In genomic region chr13:114146629-114147028, GRCh38 we compare ENCODE assay signal across 11 cellular contexts. TPM values are rescaled to one million over a fixed set of nuclear protein-coding genes. Genes with fewer than 3 reads are reported as not detected.
DNase-seq lines count a peak whose midpoint lies in the region; ATAC-seq and TF ChIP-seq lines count a peak whose summit lies in the region.
"Had no signal": no experiment of that assay in that cellular context is flagged by ENCODE, and none has a peak within 500 bp of the region (broad histone marks: within the 10 kb centered on the region; RNA-seq: fewer than 3 reads in every experiment).

No MANE protein-coding gene starts in this region.

- ATAC-seq in stimulated activated memory B cell treated with anti-CD40 and anti-IgM and Interleukin-4, amounts not matched to agents 10 μg/mL and 1 μg/mL and 100 μg/mL, for 72 hours = peak; percentile 52
- ATAC-seq in GM21786 (IDR thresholded peaks at IDR 0.05; ENCODE audit: unreplicated experiment) = no peak
- ATAC-seq: heart left ventricle had no signal

- H3K36me3 Mint-ChIP-seq in activated CD4-positive, alpha-beta T cell treated with anti-CD3 and anti-CD28 coated beads, Interleukin-2, amount 10 ng/mL, durations not matched to agents 7 days and 5 days (ENCODE audit: low read depth) = peaks cover 38% of the 10 kb centered on the region
- no peaks in the 10 kb centered on the region for H3K36me3 Mint-ChIP-seq in stimulated activated memory B cell treated with anti-CD40 and anti-IgM and Interleukin-4, amounts not matched to agents 10 μg/mL and 1 μg/mL and 100 μg/mL, for 72 hours

- no peaks in the 10 kb centered on the region for H3K9me3 Mint-ChIP-seq in activated CD4-positive, alpha-beta T cell treated with anti-CD3 and anti-CD28 coated beads, Interleukin-2, amount 10 ng/mL, durations not matched to agents 7 days and 5 days
- no peaks in the 10 kb centered on the region for H3K9me3 Mint-ChIP-seq in stimulated activated memory B cell treated with anti-CD40 and anti-IgM and Interleukin-4, amounts not matched to agents 10 μg/mL and 1 μg/mL and 100 μg/mL, for 72 hours

- no peaks in the 10 kb centered on the region for H3K27me3 Mint-ChIP-seq in activated CD4-positive, alpha-beta T cell treated with anti-CD3 and anti-CD28 coated beads, Interleukin-2, amount 10 ng/mL, durations not matched to agents 7 days and 5 days
- H3K27me3 Mint-ChIP-seq in stimulated activated memory B cell treated with anti-CD40 and anti-IgM and Interleukin-4, amounts not matched to agents 10 μg/mL and 1 μg/mL and 100 μg/mL, for 72 hours = no peaks in the 10 kb centered on the region

- no peak overlapping the region for H3K27ac Mint-ChIP-seq in activated CD4-positive, alpha-beta T cell treated with anti-CD3 and anti-CD28 coated beads, Interleukin-2, amount 10 ng/mL, durations not matched to agents 7 days and 5 days
- peak overlapping the region; percentile 64 for H3K27ac Mint-ChIP-seq in stimulated activated memory B cell treated with anti-CD40 and anti-IgM and Interleukin-4, amounts not matched to agents 10 μg/mL and 1 μg/mL and 100 μg/mL, for 72 hours

- DNase-seq in activated CD4-positive, alpha-beta T cell treated with anti-CD3 and anti-CD28 coated beads, Interleukin-2, amount 10 ng/mL, durations not matched to agents 7 days and 5 days = no peak
- no peak for DNase-seq in activated CD4-positive, alpha-beta T cell treated with anti-CD3 and anti-CD28 coated beads, Interleukin-2, amount 50 U/mL, for 1 hour
- DNase-seq in NCI-H1930 (lab: John Stamatoyannopoulos, UW) = peak; percentile 20 to 48
- peak; percentile 26 for DNase-seq in choroid plexus epithelial cell (ENCODE audit: low read depth)
- DNase-seq in NCI-H2081 (lab: John Stamatoyannopoulos, UW) = no peak
- DNase-seq in NCI-H187 (lab: John Stamatoyannopoulos, UW) = no peak
- DNase-seq: COR-L47 had no signal

- H3K4me1 Mint-ChIP-seq in activated CD4-positive, alpha-beta T cell treated with anti-CD3 and anti-CD28 coated beads, Interleukin-2, amount 10 ng/mL, durations not matched to agents 7 days and 5 days = peaks cover 68% of the 10 kb centered on the region
- H3K4me1 Mint-ChIP-seq in stimulated activated memory B cell treated with anti-CD40 and anti-IgM and Interleukin-4, amounts not matched to agents 10 μg/mL and 1 μg/mL and 100 μg/mL, for 72 hours = peaks cover 46% of the 10 kb centered on the region

- POLR2A ChIA-PET in activated CD4-positive, alpha-beta T cell treated with anti-CD3 and anti-CD28 coated beads, Interleukin-2, amount 10 ng/mL, durations not matched to agents 7 days and 5 days (lab: Charles Lee) = interaction anchor here (0.6 kb wide), 1 partner anchor 36 kb away, joined by 7 read pairs; no protein-coding TSS in a partner anchor

- H3K4me3 Mint-ChIP-seq in activated CD4-positive, alpha-beta T cell treated with anti-CD3 and anti-CD28 coated beads, Interleukin-2, amount 10 ng/mL, durations not matched to agents 7 days and 5 days = peak overlapping the region; percentile 17
- H3K4me3 Mint-ChIP-seq in stimulated activated memory B cell treated with anti-CD40 and anti-IgM and Interleukin-4, amounts not matched to agents 10 μg/mL and 1 μg/mL and 100 μg/mL, for 72 hours = peak overlapping the region; percentile 2

- H3K4me3 ChIP-seq in choroid plexus epithelial cell (ENCODE audit: low read depth, low read length) = no peak overlapping the region
- H3K4me3 ChIP-seq: heart left ventricle had no signal

- CTCF ChIA-PET in activated CD4-positive, alpha-beta T cell treated with anti-CD3 and anti-CD28 coated beads, Interleukin-2, amount 10 ng/mL, durations not matched to agents 7 days and 5 days (lab: Charles Lee) = interaction anchor here (1.0 kb wide), 1 partner anchor 15 kb away, joined by 3 read pairs; no protein-coding TSS in a partner anchor

- TF ChIP-seq CTCF in choroid plexus epithelial cell (conservative IDR thresholded peaks at IDR 0.05; ENCODE audit: low read depth, low read length) = peak; percentile 58

RNA-seq across cellular contexts. Expression of gene RASA3, which starts 14.2 kb away (rescaled TPM):
- total RNA-seq in activated CD4-positive, alpha-beta T cell treated with anti-CD3 and anti-CD28 coated beads, Interleukin-2, amount 10 ng/mL, durations not matched to agents 7 days and 5 days = 100 to 1,000 TPM; 114 to 115 TPM

RNA-seq across cellular contexts. Expression of gene CFAP97D2, which starts 32.4 kb away (rescaled TPM):
- total RNA-seq in activated CD4-positive, alpha-beta T cell treated with anti-CD3 and anti-CD28 coated beads, Interleukin-2, amount 10 ng/mL, durations not matched to agents 7 days and 5 days = not detected
- total RNA-seq: heart left ventricle, HT1080 had no signal

Comparison
In these comparisons a context has a peak if more than half of its experiments do, and no peak if none do; other contexts are left out.
1. DNase-seq: peak in NCI-H1930 (2 of 2) and choroid plexus epithelial cell (single experiment); none in activated CD4-positive, alpha-beta T cell treated with anti-CD3 and anti-CD28 coated beads, Interleukin-2, amount 10 ng/mL, durations not matched to agents 7 days and 5 days (single experiment), activated CD4-positive, alpha-beta T cell treated with anti-CD3 and anti-CD28 coated beads, Interleukin-2, amount 50 U/mL, for 1 hour (single experiment), NCI-H2081 (0 of 2) and NCI-H187 (0 of 2).